Comparison of ENCODE assay signal across 20 cellular contexts in genomic region chr7:50212016-50212325, GRCh38.
A peak's percentile ranks its signal among the peaks of the same experiment; 100 is the strongest.
DNase-seq lines count a peak whose midpoint lies in the region; ATAC-seq and TF ChIP-seq lines count a peak whose summit lies in the region.
"Had no signal": no experiment of that assay in that cellular context is flagged by ENCODE, and none has a peak within 500 bp of the region (broad histone marks: within the 10 kb centered on the region; RNA-seq: fewer than 3 reads in every experiment).

No MANE protein-coding gene starts in this region.

- DNase-seq in NCI-H345 treated with DMSO at 0.1 percent for 48 hours (lab: John Stamatoyannopoulos, UW; ENCODE audit: unreplicated experiment) (peak; percentile 29), NCI-H345 (lab: John Stamatoyannopoulos, UW) (no peak), NCI-H1105 treated with DMSO at 0.1 percent for 48 hours (lab: John Stamatoyannopoulos, UW) (peak; percentile 82), SK-N-SH (no peak), A673 (ENCODE audit: low spot score) (no peak)
- DNase-seq in activated naive CD8-positive, alpha-beta T cell treated with anti-CD3 and anti-CD28 coated beads, Interleukin-2, amount 50 U/mL, for 24 hours = no peak
- DNase-seq: activated naive CD4-positive, alpha-beta T cell treated with anti-CD3 and anti-CD28 coated beads, Interleukin-2, amount 50 U/mL, for 16 hours; head of caudate nucleus; midbrain; NCI-H524 treated with DMSO at 0.1 percent for 48 hours; small intestine; stimulated activated CD4-positive, alpha-beta T cell treated with anti-CD3 and anti-CD28 coated beads, Interleukin-4, amount 100 ng/mL, for 24 hours; substantia nigra had no signal

- H3K9me3 ChIP-seq in BLaER1 (no peaks in the 10 kb centered on the region), SK-N-SH (no peaks in the 10 kb centered on the region), A673 (ENCODE audit: low read depth, low read length, poor library complexity, severe bottlenecking) (no peaks in the 10 kb centered on the region)
- H3K9me3 ChIP-seq: A549, vagina had no signal

- no peak overlapping the region for H3K4me3 Mint-ChIP-seq in activated naive CD8-positive, alpha-beta T cell treated with anti-CD3 and anti-CD28 coated beads, Interleukin-2, amount 50 U/mL, for 24 hours
- H3K4me3 Mint-ChIP-seq: brain had no signal

- ATAC-seq in activated naive CD8-positive, alpha-beta T cell treated with anti-CD3 and anti-CD28 coated beads, Interleukin-2, amount 50 U/mL, for 24 hours = no peak
- ATAC-seq in HG02870 (IDR thresholded peaks at IDR 0.05; ENCODE audit: unreplicated experiment) = no peak
- ATAC-seq: A549, left lobe of liver had no signal

- no peak overlapping the region; the same call in 1 of the 2 replicates for H3K9ac ChIP-seq in BLaER1
- no peak overlapping the region for H3K9ac ChIP-seq in SK-N-SH

- TF ChIP-seq RAD21 in SK-N-SH (IDR thresholded peaks at IDR 0.05; ENCODE audit: low read length) = no peak

- no peaks in the 10 kb centered on the region for H3K9me3 Mint-ChIP-seq in activated naive CD8-positive, alpha-beta T cell treated with anti-CD3 and anti-CD28 coated beads, Interleukin-2, amount 50 U/mL, for 24 hours
- H3K9me3 Mint-ChIP-seq: brain, CD14-positive monocyte had no signal

- H3K4me1 Mint-ChIP-seq in activated naive CD8-positive, alpha-beta T cell treated with anti-CD3 and anti-CD28 coated beads, Interleukin-2, amount 50 U/mL, for 24 hours = peaks cover 93% of the 10 kb centered on the region
- H3K4me1 Mint-ChIP-seq: brain had no signal

- H3K4me1 ChIP-seq in BLaER1 = peaks cover 99% of the 10 kb centered on the region
- H3K4me1 ChIP-seq in SK-N-SH (ENCODE audit: control insufficient read depth in 1 of 2, insufficient read depth in 2 of 2, low read depth in 1 of 2, low read length in 1 of 2) = peaks cover 0 to 8% of the 10 kb centered on the region in 2 experiments; a peak in 1 of 4 replicates
- no peaks in the 10 kb centered on the region for H3K4me1 ChIP-seq in A673 (ENCODE audit: insufficient read depth, low read length, poor library complexity, severe bottlenecking)
- H3K4me1 ChIP-seq: A549, vagina had no signal

- CTCF ChIA-PET in SK-N-SH (lab: Yijun Ruan, JAX) = interaction anchor here (1.3 to 15.4 kb wide), 3 partner anchors 156 to 467 kb away, joined by 3 to 353 read pairs (median 3); no protein-coding TSS in a partner anchor
- CTCF ChIA-PET in A673 (lab: Charles Lee) = no interaction called here

- no peaks in the 10 kb centered on the region for H3F3A ChIP-seq in SK-N-SH (replicated peaks; ENCODE audit: insufficient read depth)

- no peaks in the 10 kb centered on the region for H3K36me3 ChIP-seq in BLaER1
- no peaks in the 10 kb centered on the region for H3K36me3 ChIP-seq in SK-N-SH (replicated peaks in 1 of 2; ENCODE audit: control insufficient read depth in 1 of 2, insufficient read depth in 2 of 2, low read length in 1 of 2)
- H3K36me3 ChIP-seq in A673 (ENCODE audit: insufficient read depth, low read length, poor library complexity, severe bottlenecking) = no peaks in the 10 kb centered on the region
- H3K36me3 ChIP-seq: vagina had no signal

- peak overlapping the region; percentile 92 for H3K4me2 ChIP-seq in BLaER1
- H3K4me2 ChIP-seq in SK-N-SH = no peak overlapping the region
- H3K4me2 ChIP-seq: A549 had no signal

- TF ChIP-seq EP300 in SK-N-SH (IDR thresholded peaks at IDR 0.05; ENCODE audit: borderline replicate concordance in 1 of 2, low read depth in 1 of 2, low read length in 1 of 2) = no peak

- POLR2A ChIA-PET in SK-N-SH (lab: Yijun Ruan, JAX) (no interaction called here), A673 (lab: Charles Lee; ENCODE audit: low non-redundant PET) (no interaction called here)

- BruUV-seq in A673 (replicated peaks; lab: Mats Ljungman, UMichigan) = no TSS peak

- WGBS in SK-N-SH (ENCODE audit: low lambda C conversion rate) = 46% methylated on average over 10 of the region's 10 CpGs

- H3K4me3 ChIP-seq in BLaER1 (no peak overlapping the region), SK-N-SH (ENCODE audit: low read depth in 2 of 2, low read length in 1 of 2) (no peak overlapping the region), A673 (ENCODE audit: low read depth, low read length, poor library complexity, severe bottlenecking) (no peak overlapping the region)
- H3K4me3 ChIP-seq: A549, vagina had no signal

- no peaks in the 10 kb centered on the region for H3K27me3 ChIP-seq in BLaER1
- no peaks in the 10 kb centered on the region for H3K27me3 ChIP-seq in SK-N-SH (ENCODE audit: insufficient read depth)
- H3K27me3 ChIP-seq in A673 (replicated peaks; ENCODE audit: insufficient read depth, low read depth, low read length, poor library complexity) = no peaks in the 10 kb centered on the region
- H3K27me3 ChIP-seq: vagina had no signal

- H3K27ac Mint-ChIP-seq in activated naive CD8-positive, alpha-beta T cell treated with anti-CD3 and anti-CD28 coated beads, Interleukin-2, amount 50 U/mL, for 24 hours = peak overlapping the region; percentile 95
- H3K27ac Mint-ChIP-seq: brain had no signal

- H3K79me2 ChIP-seq in SK-N-SH (ENCODE audit: insufficient read depth) = no peaks in the 10 kb centered on the region

- H3K9me2 ChIP-seq in SK-N-SH = no peaks in the 10 kb centered on the region

- H3K36me3 Mint-ChIP-seq in activated naive CD8-positive, alpha-beta T cell treated with anti-CD3 and anti-CD28 coated beads, Interleukin-2, amount 50 U/mL, for 24 hours (ENCODE audit: low read depth) = no peaks in the 10 kb centered on the region
- H3K36me3 Mint-ChIP-seq: brain, CD14-positive monocyte had no signal

- H3K27ac ChIP-seq in BLaER1 (peak overlapping the region; percentile 82), SK-N-SH (ENCODE audit: low read depth in 2 of 2, low read length in 1 of 2) (no peak overlapping the region), A673 (ENCODE audit: low read depth, low read length, poor library complexity, severe bottlenecking) (no peak overlapping the region)
- H3K27ac ChIP-seq: A549, vagina had no signal

- H2AFZ ChIP-seq in SK-N-SH (ENCODE audit: low read depth) = no peak overlapping the region

- H3K27me3 Mint-ChIP-seq in activated naive CD8-positive, alpha-beta T cell treated with anti-CD3 and anti-CD28 coated beads, Interleukin-2, amount 50 U/mL, for 24 hours = no peaks in the 10 kb centered on the region

- no peak for TF ChIP-seq CTCF in SK-N-SH (IDR thresholded peaks at IDR 0.05)
- no peak for TF ChIP-seq CTCF in A673 (conservative IDR thresholded peaks at IDR 0.05; ENCODE audit: low read depth, low read length)

- intact Hi-C loops in A673 (cut with micrococcal nuclease; ENCODE audit: unreplicated experiment) = no loop called here

- no peaks in the 10 kb centered on the region for H4K20me1 ChIP-seq in BLaER1
- H4K20me1 ChIP-seq in SK-N-SH (ENCODE audit: insufficient read depth) = no peaks in the 10 kb centered on the region

TF ChIP-seq in SK-N-SH, 30 proteins besides CTCF, POLR2A, EP300 and RAD21:
- no peak for TF ChIP-seq SIN3A (IDR thresholded peaks at IDR 0.05; ENCODE audit: borderline replicate concordance, low read depth, low read length)
- TF ChIP-seq SMC3 (IDR thresholded peaks at IDR 0.05; ENCODE audit: low read depth, low read length) = no peak
- TF ChIP-seq USF1 (IDR thresholded peaks at IDR 0.05; ENCODE audit: borderline replicate concordance, low read depth) = no peak
TF ChIP-seq in SK-N-SH: peak in this region for 0.

Comparison
In these comparisons a context has a peak if more than half of its experiments do, and no peak if none do; other contexts are left out.
1. DNase-seq: peak in NCI-H345 treated with DMSO at 0.1 percent for 48 hours (single experiment) and NCI-H1105 treated with DMSO at 0.1 percent for 48 hours (single experiment); none in NCI-H345 (single experiment), activated naive CD8-positive, alpha-beta T cell treated with anti-CD3 and anti-CD28 coated beads, Interleukin-2, amount 50 U/mL, for 24 hours (single experiment), SK-N-SH (single experiment) and A673 (single experiment).